6 cellular contexts compared by ENCODE assay signal in the genomic region with DNA sequence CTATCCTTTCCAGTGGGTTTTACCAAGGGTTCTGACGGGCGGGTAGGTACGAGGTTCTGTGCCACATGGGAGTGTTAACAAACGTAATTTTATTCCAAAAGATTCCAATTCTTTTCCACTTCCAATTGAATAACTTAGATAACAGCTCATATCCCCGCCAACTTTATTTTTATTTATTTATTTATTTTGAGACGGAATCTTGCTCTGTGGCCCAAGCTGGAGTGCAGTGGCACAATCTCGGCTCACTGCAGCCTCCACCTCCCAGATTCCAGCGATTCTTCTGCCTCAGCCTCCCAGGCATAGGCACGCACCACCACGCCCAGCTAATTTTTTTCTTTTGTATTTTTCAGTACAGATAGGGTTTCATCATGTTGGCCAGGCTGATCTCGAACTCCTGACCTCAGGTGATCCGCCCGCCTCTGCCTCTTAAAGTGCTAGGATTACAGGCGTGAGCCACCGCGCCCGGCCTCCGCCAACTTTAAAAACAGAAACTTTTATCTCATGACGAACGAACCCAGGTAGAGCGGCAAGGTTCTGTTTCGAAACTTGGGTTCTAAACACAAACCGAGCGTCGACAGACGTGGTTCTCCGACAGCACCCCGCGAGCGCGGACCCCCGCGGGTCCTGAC. TPM values are rescaled to one million over a fixed set of nuclear protein-coding genes. Genes with fewer than 3 reads are reported as not detected.
A peak's percentile ranks its signal among the peaks of the same experiment; 100 is the strongest.
DNase-seq lines count a peak whose midpoint lies in the region; ATAC-seq lines count a peak whose summit lies in the region.

No MANE protein-coding gene starts in this region.

- no peaks in the 10 kb centered on the region for H3K9me3 ChIP-seq in esophagus (ENCODE audit: control insufficient read depth in 2 of 2, insufficient read depth in 1 of 2, low read depth in 1 of 2, low read length in 1 of 2)

- peaks cover 14 to 23% of the 10 kb centered on the region in 2 donors for H3K36me3 ChIP-seq in esophagus (ENCODE audit: control insufficient read depth in 2 of 2, insufficient read depth in 2 of 2, low read length in 1 of 2)

- H3K27me3 ChIP-seq in esophagus (ENCODE audit: control insufficient read depth in 1 of 2, insufficient read depth in 2 of 2, low read length in 2 of 2) = no peaks in the 10 kb centered on the region

- H3K27ac ChIP-seq in esophagus (ENCODE audit: low read depth in 2 of 2, low read length in 1 of 2) = peak overlapping the region; percentile 91 to 99

- peak; percentile 5 for ATAC-seq in GM18511 (IDR thresholded peaks at IDR 0.05; ENCODE audit: unreplicated experiment)
- ATAC-seq in HG03108 (IDR thresholded peaks at IDR 0.05; ENCODE audit: unreplicated experiment) = no peak

- WGBS in esophagus, 2 donors = 5 to 6% methylated on average over 32 to 33 of the region's 33 CpGs

- peaks cover 0 to 7% of the 10 kb centered on the region in 2 donors for H3K4me1 ChIP-seq in esophagus (ENCODE audit: control insufficient read depth in 2 of 2, insufficient read depth in 2 of 2, low read length in 1 of 2)

- DNase-seq in T follicular helper cell (ENCODE audit: low read depth) (peak; percentile 32), NCI-H187 treated with DMSO at 0.1 percent for 48 hours (lab: John Stamatoyannopoulos, UW) (no peak)
- DNase-seq in stimulated activated CD4-positive, alpha-beta T cell treated with anti-CD3 and anti-CD28 coated beads, Interleukin-12 subunit alpha, Interleukin-12 subunit beta, amount 100 ng/mL, for 48 hours (ENCODE audit: low read depth in 2 of 3, low spot score in 1 of 3) = peak in 2 of 3 donors; percentile 36 to 38

- H3K4me3 ChIP-seq in esophagus (ENCODE audit: low read depth in 1 of 2, low read length in 2 of 2) = peak overlapping the region; percentile 59 to 80

RNA-seq across cellular contexts. Expression of a gene that starts 0.6 kb away (rescaled TPM):
- 10 to 100 TPM; 58.7 to 62.9 TPM for polyA plus RNA-seq in esophagus

RNA-seq across cellular contexts. Expression of a gene that starts 14.5 kb away (rescaled TPM):
- polyA plus RNA-seq in esophagus = 1 to 10 TPM in 1 of 2 donors, under 1 TPM in 1; 0.41 to 1.3 TPM

RNA-seq across cellular contexts. Expression of a gene that starts 17.2 kb away (rescaled TPM):
- 10 to 100 TPM; 41.4 to 100.0 TPM for polyA plus RNA-seq in esophagus

RNA-seq across cellular contexts. Expression of a gene that starts 27.4 kb away (rescaled TPM):
- polyA plus RNA-seq in esophagus = 10 to 100 TPM; 19.9 to 31.0 TPM

RNA-seq across cellular contexts. Expression of a gene that starts 36.1 kb away (rescaled TPM):
- 1 to 10 TPM; 7.1 to 7.7 TPM for polyA plus RNA-seq in esophagus
